In the genomic region with DNA sequence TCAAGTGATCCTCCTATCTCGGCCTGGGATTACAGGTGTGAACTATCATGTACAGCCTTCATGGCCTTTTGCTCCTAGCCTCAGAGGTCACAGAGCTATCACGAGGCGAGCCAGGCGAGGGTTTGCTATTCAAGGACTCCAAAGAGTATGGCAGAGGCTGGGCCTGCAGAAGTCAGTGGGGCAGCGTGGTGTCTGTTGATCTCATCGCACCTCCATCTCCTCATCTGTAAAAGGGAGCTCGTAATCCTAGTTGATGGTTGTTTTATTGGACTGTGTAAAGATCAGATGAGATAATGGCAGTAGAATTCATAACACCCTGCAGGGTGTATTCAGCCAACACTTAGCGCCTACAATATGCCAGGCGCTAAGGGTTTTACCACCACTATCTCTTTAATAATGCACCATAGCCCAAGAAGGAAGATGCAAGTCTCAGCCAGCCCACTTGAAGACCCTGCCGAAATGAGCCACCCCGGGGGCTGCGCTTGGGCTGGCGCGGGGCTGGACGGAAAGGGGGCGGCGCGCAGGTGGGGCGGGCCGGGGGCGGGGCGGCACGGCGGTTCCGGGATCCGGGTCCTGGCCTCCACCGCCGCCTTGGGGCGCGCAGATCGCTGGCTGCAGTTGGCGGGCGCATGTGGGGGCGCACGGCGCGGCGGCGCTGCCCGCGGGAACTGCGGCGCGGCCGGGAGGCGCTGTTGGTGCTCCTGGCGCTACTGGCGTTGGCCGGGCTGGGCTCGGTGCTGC, we compare ENCODE assay signal across 7 cellular contexts. TPM values are rescaled to one million over a fixed set of nuclear protein-coding genes. Genes with fewer than 3 reads are reported as not detected.
A peak's percentile ranks its signal among the peaks of the same experiment; 100 is the strongest.
DNase-seq lines count a peak whose midpoint lies in the region; ATAC-seq and TF ChIP-seq lines count a peak whose summit lies in the region.

A gene with protein sequence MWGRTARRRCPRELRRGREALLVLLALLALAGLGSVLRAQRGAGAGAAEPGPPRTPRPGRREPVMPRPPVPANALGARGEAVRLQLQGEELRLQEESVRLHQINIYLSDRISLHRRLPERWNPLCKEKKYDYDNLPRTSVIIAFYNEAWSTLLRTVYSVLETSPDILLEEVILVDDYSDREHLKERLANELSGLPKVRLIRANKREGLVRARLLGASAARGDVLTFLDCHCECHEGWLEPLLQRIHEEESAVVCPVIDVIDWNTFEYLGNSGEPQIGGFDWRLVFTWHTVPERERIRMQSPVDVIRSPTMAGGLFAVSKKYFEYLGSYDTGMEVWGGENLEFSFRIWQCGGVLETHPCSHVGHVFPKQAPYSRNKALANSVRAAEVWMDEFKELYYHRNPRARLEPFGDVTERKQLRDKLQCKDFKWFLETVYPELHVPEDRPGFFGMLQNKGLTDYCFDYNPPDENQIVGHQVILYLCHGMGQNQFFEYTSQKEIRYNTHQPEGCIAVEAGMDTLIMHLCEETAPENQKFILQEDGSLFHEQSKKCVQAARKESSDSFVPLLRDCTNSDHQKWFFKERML (plus strand): TSS at position 601 of the 741 bp plus-strand sequence. CDS start 29 bp downstream, at position 630.

- peaks cover 3% of the 10 kb centered on the region for H3K9me3 Mint-ChIP-seq in activated CD4-positive, alpha-beta T cell treated with anti-CD3 and anti-CD28 coated beads, Interleukin-2, amount 10 ng/mL, durations not matched to agents 24 days and 14 days

- H3K9me3 ChIP-seq in mucosa of descending colon, result no peaks in the 10 kb centered on the region

- H3K4me1 ChIP-seq in mucosa of descending colon (ENCODE audit: low read depth), result peaks cover 35% of the 10 kb centered on the region

- ATAC-seq in GM18909 (IDR thresholded peaks at IDR 0.05; ENCODE audit: poor library complexity, unreplicated experiment), result peak; percentile 53
- ATAC-seq in mucosa of descending colon, result peak; percentile 69

- no peak for TF ChIP-seq CTCF in mucosa of descending colon (IDR thresholded peaks at IDR 0.05)

- peak; percentile 62 for DNase-seq in LoVo (ENCODE audit: low spot score)
- peak; percentile 85 for DNase-seq in activated CD4-positive, alpha-beta T cell treated with anti-CD3 and anti-CD28 coated beads, Interleukin-2, amount 10 ng/mL, durations not matched to agents 24 days and 14 days
- peak; percentile 42 for DNase-seq in effector CD4-positive, alpha-beta T cell
- DNase-seq in mucosa of descending colon, result peak; percentile 71 to 83 (median 77)
- peak; percentile 31 to 61 (median 52) for DNase-seq in stimulated activated naive CD4-positive, alpha-beta T cell (lab: John Stamatoyannopoulos, UW)
- DNase-seq in DMS114 treated with DMSO at 0.1 percent for 48 hours (lab: John Stamatoyannopoulos, UW; ENCODE audit: unreplicated experiment), result no peak

- peak within 1 kb of the TSS; percentile 43 for H3K27ac Mint-ChIP-seq in activated CD4-positive, alpha-beta T cell treated with anti-CD3 and anti-CD28 coated beads, Interleukin-2, amount 10 ng/mL, durations not matched to agents 24 days and 14 days

- peak within 1 kb of the TSS; percentile 49 for H3K4me3 ChIP-seq in mucosa of descending colon

- intact Hi-C loops in activated CD4-positive, alpha-beta T cell treated with anti-CD3 and anti-CD28 coated beads, Interleukin-2, amount 10 ng/mL, durations not matched to agents 24 days and 14 days (cut with micrococcal nuclease), result loop anchor here (2.0 kb wide), 1 partner anchor 192 kb away; no protein-coding TSS in a partner anchor
- intact Hi-C loops in mucosa of descending colon (cut with DNase I, micrococcal nuclease), result no loop called here

- H3K4me1 Mint-ChIP-seq in activated CD4-positive, alpha-beta T cell treated with anti-CD3 and anti-CD28 coated beads, Interleukin-2, amount 10 ng/mL, durations not matched to agents 24 days and 14 days, result peaks cover 24% of the 10 kb centered on the region

- H3K4me3 Mint-ChIP-seq in activated CD4-positive, alpha-beta T cell treated with anti-CD3 and anti-CD28 coated beads, Interleukin-2, amount 10 ng/mL, durations not matched to agents 24 days and 14 days, result peak within 1 kb of the TSS; percentile 85

- no peaks in the 10 kb centered on the region for H3K36me3 Mint-ChIP-seq in activated CD4-positive, alpha-beta T cell treated with anti-CD3 and anti-CD28 coated beads, Interleukin-2, amount 10 ng/mL, durations not matched to agents 24 days and 14 days (ENCODE audit: low read depth)

- H3K36me3 ChIP-seq in mucosa of descending colon (ENCODE audit: low read depth), result no peaks in the 10 kb centered on the region

- H3K27me3 Mint-ChIP-seq in activated CD4-positive, alpha-beta T cell treated with anti-CD3 and anti-CD28 coated beads, Interleukin-2, amount 10 ng/mL, durations not matched to agents 24 days and 14 days, result peaks cover 47% of the 10 kb centered on the region

RNA-seq across cellular contexts. Expression of the gene that starts here (rescaled TPM):
- total RNA-seq in activated CD4-positive, alpha-beta T cell treated with anti-CD3 and anti-CD28 coated beads, Interleukin-2, amount 10 ng/mL, durations not matched to agents 24 days and 14 days, result 2.8 and 3.6 TPM in 2 replicates
- total RNA-seq in mucosa of descending colon, result 100 to 1,000 TPM in 2 of 3 donors, 10 to 100 TPM in 1; 54.6 to 139 (median 121) TPM

Comparison
In these comparisons a context has a peak if more than half of its experiments do, and no peak if none do; other contexts are left out.
1. RNA of the gene that starts here (total RNA-seq): 54.6 to 139 TPM in mucosa of descending colon; 2.8 to 3.6 TPM in activated CD4-positive, alpha-beta T cell treated with anti-CD3 and anti-CD28 coated beads, Interleukin-2, amount 10 ng/mL, durations not matched to agents 24 days and 14 days; every median in the first group is over 10 times any median in the second.